In the genomic region with DNA sequence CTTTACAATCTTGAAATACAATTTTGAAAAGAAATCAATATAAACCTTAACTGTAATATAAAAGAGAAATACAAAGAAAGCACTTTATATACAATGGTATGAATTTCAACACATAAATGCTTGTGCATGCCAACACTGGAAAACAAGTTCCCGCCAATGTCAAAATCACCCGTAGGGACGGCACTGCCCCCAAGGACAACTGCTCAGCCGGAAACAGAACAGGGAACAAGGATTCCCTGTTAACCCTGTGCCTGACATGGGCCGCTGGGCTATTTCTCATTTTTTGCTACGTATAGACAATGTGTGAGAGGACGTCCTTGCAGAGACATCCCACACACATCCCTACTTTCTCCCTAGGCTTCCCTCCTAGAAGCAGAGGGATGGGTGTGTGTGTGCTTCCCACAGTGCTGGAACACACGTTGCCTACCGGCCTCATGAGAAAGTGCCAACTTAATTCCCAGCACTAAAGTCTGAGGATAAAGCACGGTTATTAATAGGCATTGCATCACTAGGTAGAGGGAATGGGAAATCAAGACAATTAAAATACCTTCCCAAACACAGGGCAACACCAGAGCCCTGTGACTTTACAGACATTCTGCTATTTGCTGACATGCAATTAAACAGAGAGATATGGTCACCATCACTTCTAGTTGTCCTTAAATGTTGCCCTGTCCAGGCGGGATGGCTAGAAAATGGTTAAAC, we compare ENCODE assay signal across 2 cellular contexts.
TF ChIP-seq lines count a peak whose summit lies in the region.

No MANE protein-coding gene starts in this region.

TF ChIP-seq in GM12891, 5 proteins besides CTCF, POLR2A, EP300 and RAD21:
- no peak for TF ChIP-seq POLR2AphosphoS5 (IDR thresholded peaks at IDR 0.05; ENCODE audit: low read depth, low read length)
- no peak for TF ChIP-seq SPI1 (IDR thresholded peaks at IDR 0.05; ENCODE audit: low read depth, low read length)
- no peak for TF ChIP-seq PAX5 (IDR thresholded peaks at IDR 0.05; ENCODE audit: insufficient read depth, low read length, severe bottlenecking)
- no peak for TF ChIP-seq TAF1 (IDR thresholded peaks at IDR 0.05; ENCODE audit: low read depth, low read length)
- TF ChIP-seq POU2F2 (IDR thresholded peaks at IDR 0.05; ENCODE audit: low read depth, low read length) = no peak

TF ChIP-seq in K562, 482 proteins besides CTCF, POLR2A, EP300 and RAD21:
- TF ChIP-seq EP400 (IDR thresholded peaks at IDR 0.05) (no peak), ZNF431 (CRISPR knock-in tag; IDR thresholded peaks at IDR 0.05) (no peak), C11orf30 (IDR thresholded peaks at IDR 0.05; ENCODE audit: low read depth) (0 out of 2 replicates have a peak, but pooled peaks have one; percentile 6), ARID1B (IDR thresholded peaks at IDR 0.05) (no peak), TAL1 (IDR thresholded peaks at IDR 0.05) (no peak), PURB (CRISPR knock-in tag; IDR thresholded peaks at IDR 0.05; ENCODE audit: low read depth) (no peak), RB1 (IDR thresholded peaks at IDR 0.05; ENCODE audit: low read depth) (no peak), BRF1 (IDR thresholded peaks at IDR 0.05; ENCODE audit: borderline replicate concordance, extremely low read depth, insufficient read length) (no peak), ZNF316 (IDR thresholded peaks at IDR 0.05) (peak; percentile 62)
- TF ChIP-seq, protein P1, sequence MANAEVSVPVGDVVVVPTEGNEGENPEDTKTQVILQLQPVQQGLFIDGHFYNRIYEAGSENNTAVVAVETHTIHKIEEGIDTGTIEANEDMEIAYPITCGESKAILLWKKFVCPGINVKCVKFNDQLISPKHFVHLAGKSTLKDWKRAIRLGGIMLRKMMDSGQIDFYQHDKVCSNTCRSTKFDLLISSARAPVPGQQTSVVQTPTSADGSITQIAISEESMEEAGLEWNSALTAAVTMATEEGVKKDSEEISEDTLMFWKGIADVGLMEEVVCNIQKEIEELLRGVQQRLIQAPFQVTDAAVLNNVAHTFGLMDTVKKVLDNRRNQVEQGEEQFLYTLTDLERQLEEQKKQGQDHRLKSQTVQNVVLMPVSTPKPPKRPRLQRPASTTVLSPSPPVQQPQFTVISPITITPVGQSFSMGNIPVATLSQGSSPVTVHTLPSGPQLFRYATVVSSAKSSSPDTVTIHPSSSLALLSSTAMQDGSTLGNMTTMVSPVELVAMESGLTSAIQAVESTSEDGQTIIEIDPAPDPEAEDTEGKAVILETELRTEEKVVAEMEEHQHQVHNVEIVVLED (CRISPR knock-in tag; IDR thresholded peaks at IDR 0.05) = no peak
- TF ChIP-seq, protein P2, sequence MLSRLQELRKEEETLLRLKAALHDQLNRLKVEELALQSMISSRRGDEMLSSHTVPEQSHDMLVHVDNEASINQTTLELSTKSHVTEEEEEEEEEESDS (CRISPR knock-in tag; IDR thresholded peaks at IDR 0.05) = no peak
- TF ChIP-seq, protein P3, sequence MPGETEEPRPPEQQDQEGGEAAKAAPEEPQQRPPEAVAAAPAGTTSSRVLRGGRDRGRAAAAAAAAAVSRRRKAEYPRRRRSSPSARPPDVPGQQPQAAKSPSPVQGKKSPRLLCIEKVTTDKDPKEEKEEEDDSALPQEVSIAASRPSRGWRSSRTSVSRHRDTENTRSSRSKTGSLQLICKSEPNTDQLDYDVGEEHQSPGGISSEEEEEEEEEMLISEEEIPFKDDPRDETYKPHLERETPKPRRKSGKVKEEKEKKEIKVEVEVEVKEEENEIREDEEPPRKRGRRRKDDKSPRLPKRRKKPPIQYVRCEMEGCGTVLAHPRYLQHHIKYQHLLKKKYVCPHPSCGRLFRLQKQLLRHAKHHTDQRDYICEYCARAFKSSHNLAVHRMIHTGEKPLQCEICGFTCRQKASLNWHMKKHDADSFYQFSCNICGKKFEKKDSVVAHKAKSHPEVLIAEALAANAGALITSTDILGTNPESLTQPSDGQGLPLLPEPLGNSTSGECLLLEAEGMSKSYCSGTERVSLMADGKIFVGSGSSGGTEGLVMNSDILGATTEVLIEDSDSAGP (CRISPR knock-in tag; IDR thresholded peaks at IDR 0.05) = no peak
- TF ChIP-seq, protein P4, sequence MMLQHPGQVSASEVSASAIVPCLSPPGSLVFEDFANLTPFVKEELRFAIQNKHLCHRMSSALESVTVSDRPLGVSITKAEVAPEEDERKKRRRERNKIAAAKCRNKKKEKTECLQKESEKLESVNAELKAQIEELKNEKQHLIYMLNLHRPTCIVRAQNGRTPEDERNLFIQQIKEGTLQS (IDR thresholded peaks at IDR 0.05) = 0 out of 2 replicates have a peak, but pooled peaks have one; percentile 10
- TF ChIP-seq, protein P4 (CRISPR knock-in tag; conservative IDR thresholded peaks at IDR 0.05) = no peak
- TF ChIP-seq, protein P5, sequence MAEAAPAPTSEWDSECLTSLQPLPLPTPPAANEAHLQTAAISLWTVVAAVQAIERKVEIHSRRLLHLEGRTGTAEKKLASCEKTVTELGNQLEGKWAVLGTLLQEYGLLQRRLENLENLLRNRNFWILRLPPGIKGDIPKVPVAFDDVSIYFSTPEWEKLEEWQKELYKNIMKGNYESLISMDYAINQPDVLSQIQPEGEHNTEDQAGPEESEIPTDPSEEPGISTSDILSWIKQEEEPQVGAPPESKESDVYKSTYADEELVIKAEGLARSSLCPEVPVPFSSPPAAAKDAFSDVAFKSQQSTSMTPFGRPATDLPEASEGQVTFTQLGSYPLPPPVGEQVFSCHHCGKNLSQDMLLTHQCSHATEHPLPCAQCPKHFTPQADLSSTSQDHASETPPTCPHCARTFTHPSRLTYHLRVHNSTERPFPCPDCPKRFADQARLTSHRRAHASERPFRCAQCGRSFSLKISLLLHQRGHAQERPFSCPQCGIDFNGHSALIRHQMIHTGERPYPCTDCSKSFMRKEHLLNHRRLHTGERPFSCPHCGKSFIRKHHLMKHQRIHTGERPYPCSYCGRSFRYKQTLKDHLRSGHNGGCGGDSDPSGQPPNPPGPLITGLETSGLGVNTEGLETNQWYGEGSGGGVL (CRISPR knock-in tag; IDR thresholded peaks at IDR 0.05) = no peak
